1 cellular context compared by ENCODE assay signal in the genomic region with DNA sequence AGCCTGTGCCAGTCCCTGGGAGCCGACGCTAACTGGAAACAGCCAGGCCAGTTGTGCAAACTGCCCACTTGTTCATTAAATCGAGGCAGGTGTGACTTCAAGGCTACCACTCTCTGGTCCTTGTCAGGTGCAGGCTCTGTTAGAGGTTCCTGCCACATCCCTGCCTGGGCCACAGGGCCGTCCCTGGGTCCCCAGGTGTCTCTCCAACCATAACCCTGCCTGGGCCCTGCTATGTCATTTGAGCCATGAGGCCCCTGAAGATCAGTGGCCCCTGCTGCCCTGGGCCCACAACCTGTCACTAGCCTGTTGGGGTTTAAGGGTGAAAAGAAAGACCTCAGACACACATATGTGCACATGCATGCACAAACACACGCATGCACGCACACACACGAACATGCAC.
TF ChIP-seq lines count a peak whose summit lies in the region.

No MANE protein-coding gene starts in this region.

TF ChIP-seq in IMR-90, 13 proteins besides CTCF, POLR2A, EP300 and RAD21 (continued from another document):
- TF ChIP-seq, protein P1, sequence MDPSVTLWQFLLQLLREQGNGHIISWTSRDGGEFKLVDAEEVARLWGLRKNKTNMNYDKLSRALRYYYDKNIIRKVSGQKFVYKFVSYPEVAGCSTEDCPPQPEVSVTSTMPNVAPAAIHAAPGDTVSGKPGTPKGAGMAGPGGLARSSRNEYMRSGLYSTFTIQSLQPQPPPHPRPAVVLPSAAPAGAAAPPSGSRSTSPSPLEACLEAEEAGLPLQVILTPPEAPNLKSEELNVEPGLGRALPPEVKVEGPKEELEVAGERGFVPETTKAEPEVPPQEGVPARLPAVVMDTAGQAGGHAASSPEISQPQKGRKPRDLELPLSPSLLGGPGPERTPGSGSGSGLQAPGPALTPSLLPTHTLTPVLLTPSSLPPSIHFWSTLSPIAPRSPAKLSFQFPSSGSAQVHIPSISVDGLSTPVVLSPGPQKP (IDR thresholded peaks at IDR 0.05; ENCODE audit: borderline replicate concordance, low read depth, low read length), result no peak
